23 cellular contexts compared by ENCODE assay signal in genomic region chr1:62117416-62117815, GRCh38.
"Had no signal": no experiment of that assay in that cellular context is flagged by ENCODE, and none has a peak within 500 bp of the region (broad histone marks: within the 10 kb centered on the region; RNA-seq: fewer than 3 reads in every experiment).

No MANE protein-coding gene starts in this region.

- H3K4me1 Mint-ChIP-seq: activated CD4-positive, alpha-beta memory T cell treated with anti-CD3 and anti-CD28 coated beads, Interleukin-2, amount 10 ng/mL, durations not matched to agents 7 days and 5 days; activated CD4-positive, alpha-beta T cell treated with anti-CD3 and anti-CD28 coated beads for 36 hours; activated naive CD4-positive, alpha-beta T cell treated with anti-CD3 and anti-CD28 coated beads, Interleukin-2, amount 10 ng/mL, durations not matched to agents 7 days and 5 days; activated naive CD8-positive, alpha-beta T cell treated with anti-CD3 and anti-CD28 coated beads for 36 hours; activated T-helper 17 cell treated with anti-CD3 and anti-CD28 coated beads, Interleukin-2, amount 50 U/mL, for 72 hours had no signal

- H3K36me3 Mint-ChIP-seq: activated naive CD4-positive, alpha-beta T cell treated with anti-CD3 and anti-CD28 coated beads, Interleukin-2, amount 10 ng/mL, durations not matched to agents 7 days and 5 days had no signal

- H3K9me3 Mint-ChIP-seq: activated CD4-positive, alpha-beta memory T cell treated with anti-CD3 and anti-CD28 coated beads, Interleukin-2, amount 10 ng/mL, durations not matched to agents 7 days and 5 days; activated naive CD4-positive, alpha-beta T cell treated with anti-CD3 and anti-CD28 coated beads, Interleukin-2, amount 10 ng/mL, durations not matched to agents 7 days and 5 days; activated naive CD8-positive, alpha-beta T cell treated with anti-CD3 and anti-CD28 coated beads for 36 hours; activated T-helper 17 cell treated with anti-CD3 and anti-CD28 coated beads, Interleukin-2, amount 50 U/mL, for 72 hours had no signal

- H3K27ac ChIP-seq: VCaP had no signal

- DNase-seq: activated CD4-positive, alpha-beta memory T cell treated with anti-CD3 and anti-CD28 coated beads, Interleukin-2, amount 10 ng/mL, durations not matched to agents 7 days and 5 days; activated CD4-positive, alpha-beta T cell treated with anti-CD3 and anti-CD28 coated beads for 36 hours; activated CD4-positive, alpha-beta T cell treated with anti-CD3 and anti-CD28 coated beads, Interleukin-2, amount 50 U/mL, for 1 hour; activated gamma-delta T cell treated with Interleukin-2 at 50 U/mL for 16 hours; activated naive CD4-positive, alpha-beta T cell treated with anti-CD3 and anti-CD28 coated beads, Interleukin-2, amount 10 ng/mL, durations not matched to agents 7 days and 5 days; activated naive CD8-positive, alpha-beta T cell treated with anti-CD3 and anti-CD28 coated beads for 36 hours; activated T-cell treated with anti-CD3 and anti-CD28 coated beads for 4 hours; activated T-cell treated with anti-CD3 and anti-CD28 coated beads, Interleukin-2, amount 50 U/mL, for 48 hours; cerebellar nuclear complex; Kasumi-1; KBM-7; NCI-H1048; NCI-H1417 treated with DMSO at 0.1 percent for 48 hours; NCI-H1694; NCI-H2029 treated with DMSO at 0.1 percent for 48 hours; NCI-H2227 treated with DMSO at 0.1 percent for 48 hours; NCI-H446 treated with DMSO at 0.1 percent for 48 hours; NCI-H524 treated with DMSO at 0.1 percent for 48 hours; PC-3; SHP77 treated with DMSO at 0.1 percent for 48 hours; T-helper 1 cell had no signal

- H3K27ac Mint-ChIP-seq: activated CD4-positive, alpha-beta memory T cell treated with anti-CD3 and anti-CD28 coated beads, Interleukin-2, amount 10 ng/mL, durations not matched to agents 7 days and 5 days; activated CD4-positive, alpha-beta T cell treated with anti-CD3 and anti-CD28 coated beads for 36 hours; activated naive CD4-positive, alpha-beta T cell treated with anti-CD3 and anti-CD28 coated beads, Interleukin-2, amount 10 ng/mL, durations not matched to agents 7 days and 5 days; activated naive CD8-positive, alpha-beta T cell treated with anti-CD3 and anti-CD28 coated beads for 36 hours; activated T-helper 17 cell treated with anti-CD3 and anti-CD28 coated beads, Interleukin-2, amount 50 U/mL, for 72 hours had no signal

- H3K27me3 Mint-ChIP-seq: activated CD4-positive, alpha-beta memory T cell treated with anti-CD3 and anti-CD28 coated beads, Interleukin-2, amount 10 ng/mL, durations not matched to agents 7 days and 5 days; activated CD4-positive, alpha-beta T cell treated with anti-CD3 and anti-CD28 coated beads for 36 hours; activated naive CD4-positive, alpha-beta T cell treated with anti-CD3 and anti-CD28 coated beads, Interleukin-2, amount 10 ng/mL, durations not matched to agents 7 days and 5 days; activated naive CD8-positive, alpha-beta T cell treated with anti-CD3 and anti-CD28 coated beads for 36 hours; activated T-helper 17 cell treated with anti-CD3 and anti-CD28 coated beads, Interleukin-2, amount 50 U/mL, for 72 hours had no signal

- ATAC-seq: activated CD4-positive, alpha-beta T cell treated with anti-CD3 and anti-CD28 coated beads for 36 hours; activated T-helper 17 cell treated with anti-CD3 and anti-CD28 coated beads, Interleukin-2, amount 50 U/mL, for 72 hours; PC-3 had no signal

- H3K4me3 Mint-ChIP-seq: activated CD4-positive, alpha-beta memory T cell treated with anti-CD3 and anti-CD28 coated beads, Interleukin-2, amount 10 ng/mL, durations not matched to agents 7 days and 5 days; activated CD4-positive, alpha-beta T cell treated with anti-CD3 and anti-CD28 coated beads for 36 hours; activated naive CD4-positive, alpha-beta T cell treated with anti-CD3 and anti-CD28 coated beads, Interleukin-2, amount 10 ng/mL, durations not matched to agents 7 days and 5 days; activated naive CD8-positive, alpha-beta T cell treated with anti-CD3 and anti-CD28 coated beads for 36 hours; activated T-helper 17 cell treated with anti-CD3 and anti-CD28 coated beads, Interleukin-2, amount 50 U/mL, for 72 hours had no signal
